In the genomic region with DNA sequence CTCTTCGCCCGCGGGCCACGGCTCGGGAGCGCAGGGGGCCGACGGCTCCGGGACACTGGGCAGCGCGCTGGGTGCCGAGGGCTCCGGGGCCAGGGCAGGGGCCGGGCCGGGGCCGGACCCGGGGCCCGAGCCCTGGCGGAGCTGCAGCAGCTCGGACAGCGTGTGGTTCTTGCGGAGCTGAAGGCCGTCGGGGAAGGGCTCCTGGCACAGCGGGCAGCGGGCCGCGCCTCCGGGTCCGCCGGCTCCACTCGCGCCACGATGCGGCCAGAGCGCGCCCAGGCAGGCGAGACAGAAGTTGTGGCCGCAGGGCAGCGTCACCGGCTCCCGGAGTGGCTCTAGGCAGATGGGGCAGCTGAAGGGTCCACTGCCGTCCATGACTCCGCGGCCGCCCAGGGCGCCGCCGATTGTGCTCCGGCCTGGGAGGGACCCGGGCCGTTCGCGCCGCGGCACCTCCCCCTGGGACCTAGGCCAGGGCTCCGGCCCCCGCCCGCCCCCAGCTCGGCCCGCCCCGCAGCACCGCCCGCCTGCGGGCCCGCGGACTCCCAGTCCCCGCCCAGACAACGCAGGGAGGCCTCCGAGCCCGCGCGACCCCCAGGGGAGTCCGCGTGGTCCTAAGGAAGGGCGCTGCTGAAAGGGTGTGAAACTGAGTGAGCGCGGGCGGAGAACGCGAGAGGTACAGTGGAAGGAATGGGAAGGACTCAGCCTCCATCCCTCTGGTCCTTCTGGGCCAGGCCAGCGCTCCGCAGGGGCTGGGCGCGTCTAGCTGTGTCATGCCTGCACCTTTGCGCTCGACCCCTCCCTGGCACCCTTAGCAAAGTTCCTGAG, we compare ENCODE assay signal across 1 cellular context.
TF ChIP-seq lines count a peak whose summit lies in the region.

A gene with protein sequence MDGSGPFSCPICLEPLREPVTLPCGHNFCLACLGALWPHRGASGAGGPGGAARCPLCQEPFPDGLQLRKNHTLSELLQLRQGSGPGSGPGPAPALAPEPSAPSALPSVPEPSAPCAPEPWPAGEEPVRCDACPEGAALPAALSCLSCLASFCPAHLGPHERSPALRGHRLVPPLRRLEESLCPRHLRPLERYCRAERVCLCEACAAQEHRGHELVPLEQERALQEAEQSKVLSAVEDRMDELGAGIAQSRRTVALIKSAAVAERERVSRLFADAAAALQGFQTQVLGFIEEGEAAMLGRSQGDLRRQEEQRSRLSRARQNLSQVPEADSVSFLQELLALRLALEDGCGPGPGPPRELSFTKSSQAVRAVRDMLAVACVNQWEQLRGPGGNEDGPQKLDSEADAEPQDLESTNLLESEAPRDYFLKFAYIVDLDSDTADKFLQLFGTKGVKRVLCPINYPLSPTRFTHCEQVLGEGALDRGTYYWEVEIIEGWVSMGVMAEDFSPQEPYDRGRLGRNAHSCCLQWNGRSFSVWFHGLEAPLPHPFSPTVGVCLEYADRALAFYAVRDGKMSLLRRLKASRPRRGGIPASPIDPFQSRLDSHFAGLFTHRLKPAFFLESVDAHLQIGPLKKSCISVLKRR (minus strand): TSS at position 408 of the 825 bp plus-strand sequence. CDS start 33 bp downstream, at position 375.

TF ChIP-seq in HepG2, 621 proteins besides CTCF, POLR2A, EP300 and RAD21 (continued from another document and continues in another):
- TF ChIP-seq CENPT (CRISPR knock-in tag; IDR thresholded peaks at IDR 0.05; ENCODE audit: low read depth) = no peak
- TF ChIP-seq MIXL1 (CRISPR knock-in tag; IDR thresholded peaks at IDR 0.05) = peak; percentile 46; the same call in 1 of the 2 replicates
- peak; percentile 42 for TF ChIP-seq CCDC6 (CRISPR knock-in tag; IDR thresholded peaks at IDR 0.05)
- TF ChIP-seq ARNT2 (CRISPR knock-in tag; IDR thresholded peaks at IDR 0.05; ENCODE audit: low read depth) = peak; percentile 61; the same call in 1 of the 2 replicates
- no peak; the same call in 1 of the 2 replicates for TF ChIP-seq NFYC (CRISPR knock-in tag; IDR thresholded peaks at IDR 0.05)
- TF ChIP-seq MAZ (IDR thresholded peaks at IDR 0.05; ENCODE audit: borderline replicate concordance, low read depth, low read length) = peak; percentile 58; the same call in 1 of the 2 replicates
- no peak; the same call in 1 of the 2 replicates for TF ChIP-seq MAZ (CRISPR knock-in tag; IDR thresholded peaks at IDR 0.05; ENCODE audit: low read depth)
- TF ChIP-seq ZNF720 (CRISPR knock-in tag; IDR thresholded peaks at IDR 0.05) = peak; percentile 83; the same call in 1 of the 2 replicates
- TF ChIP-seq ZNF652 (CRISPR knock-in tag; IDR thresholded peaks at IDR 0.05; ENCODE audit: borderline replicate concordance, low read depth) = peak; percentile 70
- peak; percentile 67 for TF ChIP-seq KDM4B (CRISPR knock-in tag; IDR thresholded peaks at IDR 0.05)
- TF ChIP-seq ATAD3A (CRISPR knock-in tag; IDR thresholded peaks at IDR 0.05) = no peak
- TF ChIP-seq, protein P1, sequence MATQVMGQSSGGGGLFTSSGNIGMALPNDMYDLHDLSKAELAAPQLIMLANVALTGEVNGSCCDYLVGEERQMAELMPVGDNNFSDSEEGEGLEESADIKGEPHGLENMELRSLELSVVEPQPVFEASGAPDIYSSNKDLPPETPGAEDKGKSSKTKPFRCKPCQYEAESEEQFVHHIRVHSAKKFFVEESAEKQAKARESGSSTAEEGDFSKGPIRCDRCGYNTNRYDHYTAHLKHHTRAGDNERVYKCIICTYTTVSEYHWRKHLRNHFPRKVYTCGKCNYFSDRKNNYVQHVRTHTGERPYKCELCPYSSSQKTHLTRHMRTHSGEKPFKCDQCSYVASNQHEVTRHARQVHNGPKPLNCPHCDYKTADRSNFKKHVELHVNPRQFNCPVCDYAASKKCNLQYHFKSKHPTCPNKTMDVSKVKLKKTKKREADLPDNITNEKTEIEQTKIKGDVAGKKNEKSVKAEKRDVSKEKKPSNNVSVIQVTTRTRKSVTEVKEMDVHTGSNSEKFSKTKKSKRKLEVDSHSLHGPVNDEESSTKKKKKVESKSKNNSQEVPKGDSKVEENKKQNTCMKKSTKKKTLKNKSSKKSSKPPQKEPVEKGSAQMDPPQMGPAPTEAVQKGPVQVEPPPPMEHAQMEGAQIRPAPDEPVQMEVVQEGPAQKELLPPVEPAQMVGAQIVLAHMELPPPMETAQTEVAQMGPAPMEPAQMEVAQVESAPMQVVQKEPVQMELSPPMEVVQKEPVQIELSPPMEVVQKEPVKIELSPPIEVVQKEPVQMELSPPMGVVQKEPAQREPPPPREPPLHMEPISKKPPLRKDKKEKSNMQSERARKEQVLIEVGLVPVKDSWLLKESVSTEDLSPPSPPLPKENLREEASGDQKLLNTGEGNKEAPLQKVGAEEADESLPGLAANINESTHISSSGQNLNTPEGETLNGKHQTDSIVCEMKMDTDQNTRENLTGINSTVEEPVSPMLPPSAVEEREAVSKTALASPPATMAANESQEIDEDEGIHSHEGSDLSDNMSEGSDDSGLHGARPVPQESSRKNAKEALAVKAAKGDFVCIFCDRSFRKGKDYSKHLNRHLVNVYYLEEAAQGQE (IDR thresholded peaks at IDR 0.05; ENCODE audit: borderline replicate concordance in 1 of 2, low read depth in 1 of 2, low read length in 2 of 2) = no peak; a peak in 1 of 4 replicates
- TF ChIP-seq, protein P2, sequence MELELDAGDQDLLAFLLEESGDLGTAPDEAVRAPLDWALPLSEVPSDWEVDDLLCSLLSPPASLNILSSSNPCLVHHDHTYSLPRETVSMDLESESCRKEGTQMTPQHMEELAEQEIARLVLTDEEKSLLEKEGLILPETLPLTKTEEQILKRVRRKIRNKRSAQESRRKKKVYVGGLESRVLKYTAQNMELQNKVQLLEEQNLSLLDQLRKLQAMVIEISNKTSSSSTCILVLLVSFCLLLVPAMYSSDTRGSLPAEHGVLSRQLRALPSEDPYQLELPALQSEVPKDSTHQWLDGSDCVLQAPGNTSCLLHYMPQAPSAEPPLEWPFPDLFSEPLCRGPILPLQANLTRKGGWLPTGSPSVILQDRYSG (CRISPR knock-in tag; IDR thresholded peaks at IDR 0.05) = no peak
- TF ChIP-seq ZNF17 (CRISPR knock-in tag; IDR thresholded peaks at IDR 0.05) = no peak
- TF ChIP-seq RCOR2 (CRISPR knock-in tag; IDR thresholded peaks at IDR 0.05) = no peak; the same call in 1 of the 2 replicates
- no peak; the same call in 1 of the 2 replicates for TF ChIP-seq ZNF30 (CRISPR knock-in tag; IDR thresholded peaks at IDR 0.05)
- peak; percentile 76; the same call in 1 of the 2 replicates for TF ChIP-seq GFI1 (CRISPR knock-in tag; IDR thresholded peaks at IDR 0.05; ENCODE audit: borderline replicate concordance)
- TF ChIP-seq MEF2D (CRISPR knock-in tag; IDR thresholded peaks at IDR 0.05) = peak; percentile 69; the same call in 1 of the 2 replicates
- TF ChIP-seq, protein P3, sequence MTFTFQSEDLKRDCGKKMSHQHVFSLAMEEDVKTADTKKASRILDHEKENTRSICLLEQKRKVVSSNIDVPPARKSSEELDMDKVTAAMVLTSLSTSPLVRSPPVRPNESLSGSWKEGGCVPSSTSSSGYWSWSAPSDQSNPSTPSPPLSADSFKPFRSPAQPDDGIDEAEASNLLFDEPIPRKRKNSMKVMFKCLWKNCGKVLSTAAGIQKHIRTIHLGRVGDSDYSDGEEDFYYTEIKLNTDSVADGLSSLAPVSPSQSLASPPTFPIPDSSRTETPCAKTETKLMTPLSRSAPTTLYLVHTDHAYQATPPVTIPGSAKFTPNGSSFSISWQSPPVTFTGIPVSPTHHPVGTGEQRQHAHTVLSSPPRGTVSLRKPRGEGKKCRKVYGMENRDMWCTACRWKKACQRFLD (CRISPR knock-in tag; IDR thresholded peaks at IDR 0.05; ENCODE audit: borderline replicate concordance) = peak; percentile 58; the same call in 1 of the 2 replicates
- TF ChIP-seq ZNF274 (CRISPR knock-in tag; IDR thresholded peaks at IDR 0.05) = peak; percentile 75; the same call in 1 of the 2 replicates
- peak; percentile 72; the same call in 1 of the 2 replicates for TF ChIP-seq KLF12 (CRISPR knock-in tag; IDR thresholded peaks at IDR 0.05; ENCODE audit: borderline replicate concordance)
- TF ChIP-seq BCL6 (CRISPR knock-in tag; IDR thresholded peaks at IDR 0.05) = peak; percentile 25; the same call in 1 of the 2 replicates
- no peak; the same call in 1 of the 2 replicates for TF ChIP-seq SRY (CRISPR knock-in tag; IDR thresholded peaks at IDR 0.05)
- no peak for TF ChIP-seq ZNF496 (CRISPR knock-in tag; IDR thresholded peaks at IDR 0.05; ENCODE audit: insufficient replicate concordance)
- TF ChIP-seq MTA3 (CRISPR knock-in tag; IDR thresholded peaks at IDR 0.05) = no peak
- peak; percentile 57 for TF ChIP-seq MEIS1 (CRISPR knock-in tag; IDR thresholded peaks at IDR 0.05; ENCODE audit: borderline replicate concordance)
- TF ChIP-seq TEAD2 (CRISPR knock-in tag; IDR thresholded peaks at IDR 0.05) = 0 out of 2 replicates have a peak, but pooled peaks have one; percentile 38
- TF ChIP-seq ZC3H4 (CRISPR knock-in tag; IDR thresholded peaks at IDR 0.05; ENCODE audit: borderline replicate concordance) = peak; percentile 73; the same call in 1 of the 2 replicates
- TF ChIP-seq ZNF296 (CRISPR knock-in tag; conservative IDR thresholded peaks at IDR 0.05) = no peak; the same call in 1 of the 2 replicates
- TF ChIP-seq, protein P4, sequence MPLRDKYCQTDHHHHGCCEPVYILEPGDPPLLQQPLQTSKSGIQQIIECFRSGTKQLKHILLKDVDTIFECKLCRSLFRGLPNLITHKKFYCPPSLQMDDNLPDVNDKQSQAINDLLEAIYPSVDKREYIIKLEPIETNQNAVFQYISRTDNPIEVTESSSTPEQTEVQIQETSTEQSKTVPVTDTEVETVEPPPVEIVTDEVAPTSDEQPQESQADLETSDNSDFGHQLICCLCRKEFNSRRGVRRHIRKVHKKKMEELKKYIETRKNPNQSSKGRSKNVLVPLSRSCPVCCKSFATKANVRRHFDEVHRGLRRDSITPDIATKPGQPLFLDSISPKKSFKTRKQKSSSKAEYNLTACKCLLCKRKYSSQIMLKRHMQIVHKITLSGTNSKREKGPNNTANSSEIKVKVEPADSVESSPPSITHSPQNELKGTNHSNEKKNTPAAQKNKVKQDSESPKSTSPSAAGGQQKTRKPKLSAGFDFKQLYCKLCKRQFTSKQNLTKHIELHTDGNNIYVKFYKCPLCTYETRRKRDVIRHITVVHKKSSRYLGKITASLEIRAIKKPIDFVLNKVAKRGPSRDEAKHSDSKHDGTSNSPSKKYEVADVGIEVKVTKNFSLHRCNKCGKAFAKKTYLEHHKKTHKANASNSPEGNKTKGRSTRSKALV (CRISPR knock-in tag; IDR thresholded peaks at IDR 0.05) = peak; percentile 11; the same call in 1 of the 2 replicates
- TF ChIP-seq ZBTB14 (CRISPR knock-in tag; IDR thresholded peaks at IDR 0.05) = peak; percentile 55; the same call in 1 of the 2 replicates
- 0 out of 2 replicates have a peak, but pooled peaks have one; percentile 22 for TF ChIP-seq TP53 (CRISPR knock-in tag; conservative IDR thresholded peaks at IDR 0.05)
- peak; percentile 82 for TF ChIP-seq IRF2 (CRISPR knock-in tag; IDR thresholded peaks at IDR 0.05)
- TF ChIP-seq TBX3 (IDR thresholded peaks at IDR 0.05; ENCODE audit: borderline replicate concordance) = peak; percentile 88
- 0 out of 2 replicates have a peak, but pooled peaks have one; percentile 5 for TF ChIP-seq CEBPG (CRISPR knock-in tag; IDR thresholded peaks at IDR 0.05)
- no peak; the same call in 1 of the 2 replicates for TF ChIP-seq ZNF431 (CRISPR knock-in tag; IDR thresholded peaks at IDR 0.05; ENCODE audit: borderline replicate concordance, low read depth)
- TF ChIP-seq PLRG1 (conservative IDR thresholded peaks at IDR 0.05) = no peak
- TF ChIP-seq ZNF205 (CRISPR knock-in tag; IDR thresholded peaks at IDR 0.05) = peak; percentile 81
- peak; percentile 43; the same call in 1 of the 2 replicates for TF ChIP-seq NFE2L2 (IDR thresholded peaks at IDR 0.05; ENCODE audit: low read length)
- no peak for TF ChIP-seq BCLAF1 (IDR thresholded peaks at IDR 0.05)
- peak; percentile 37; the same call in 1 of the 2 replicates for TF ChIP-seq ZNF329 (CRISPR knock-in tag; IDR thresholded peaks at IDR 0.05; ENCODE audit: low read depth)
- TF ChIP-seq, protein P5, sequence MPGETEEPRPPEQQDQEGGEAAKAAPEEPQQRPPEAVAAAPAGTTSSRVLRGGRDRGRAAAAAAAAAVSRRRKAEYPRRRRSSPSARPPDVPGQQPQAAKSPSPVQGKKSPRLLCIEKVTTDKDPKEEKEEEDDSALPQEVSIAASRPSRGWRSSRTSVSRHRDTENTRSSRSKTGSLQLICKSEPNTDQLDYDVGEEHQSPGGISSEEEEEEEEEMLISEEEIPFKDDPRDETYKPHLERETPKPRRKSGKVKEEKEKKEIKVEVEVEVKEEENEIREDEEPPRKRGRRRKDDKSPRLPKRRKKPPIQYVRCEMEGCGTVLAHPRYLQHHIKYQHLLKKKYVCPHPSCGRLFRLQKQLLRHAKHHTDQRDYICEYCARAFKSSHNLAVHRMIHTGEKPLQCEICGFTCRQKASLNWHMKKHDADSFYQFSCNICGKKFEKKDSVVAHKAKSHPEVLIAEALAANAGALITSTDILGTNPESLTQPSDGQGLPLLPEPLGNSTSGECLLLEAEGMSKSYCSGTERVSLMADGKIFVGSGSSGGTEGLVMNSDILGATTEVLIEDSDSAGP (CRISPR knock-in tag; IDR thresholded peaks at IDR 0.05; ENCODE audit: borderline replicate concordance) = peak; percentile 88
- TF ChIP-seq RBM39 (IDR thresholded peaks at IDR 0.05; ENCODE audit: low read depth, low read length, poor library complexity, severe bottlenecking) = no peak
- TF ChIP-seq ZFY (CRISPR knock-in tag; IDR thresholded peaks at IDR 0.05) = peak; percentile 80
- peak; percentile 27; the same call in 1 of the 2 replicates for TF ChIP-seq ETV6 (CRISPR knock-in tag; conservative IDR thresholded peaks at IDR 0.05)
- TF ChIP-seq KAT2B (IDR thresholded peaks at IDR 0.05; ENCODE audit: borderline replicate concordance, low read depth, low read length) = no peak
